ENCODE assay signal across 14 cellular contexts in genomic region chr14:22547948-22548750, GRCh38. TPM values are rescaled to one million over a fixed set of nuclear protein-coding genes. Genes with fewer than 3 reads are reported as not detected.
DNase-seq lines count a peak whose midpoint lies in the region; ATAC-seq, FAIRE-seq and TF ChIP-seq lines count a peak whose summit lies in the region.
"Had no signal": no experiment of that assay in that cellular context is flagged by ENCODE, and none has a peak within 500 bp of the region (broad histone marks: within the 10 kb centered on the region; RNA-seq: fewer than 3 reads in every experiment).

No MANE protein-coding gene starts in this region.

- H3K9me2 ChIP-seq in Karpas-422 (replicated peaks; ENCODE audit: insufficient read depth, low read length), result no peaks in the 10 kb centered on the region
- H3K9me2 ChIP-seq: SK-N-SH had no signal

- no peaks in the 10 kb centered on the region for H3K27me3 ChIP-seq in SJSA1 (replicated peaks)
- no peaks in the 10 kb centered on the region for H3K27me3 ChIP-seq in pancreas
- H3K27me3 ChIP-seq in Karpas-422 (ENCODE audit: low read length), result no peaks in the 10 kb centered on the region
- H3K27me3 ChIP-seq: MG63 had no signal

- H3K9ac ChIP-seq in Karpas-422 (ENCODE audit: low read length), result no peak overlapping the region
- H3K9ac ChIP-seq: SK-N-SH had no signal

- H3K4me1 ChIP-seq in SJSA1 (replicated peaks) (peaks cover 87% of the 10 kb centered on the region), pancreas (peaks cover 0 to 11% (median 7%) of the 10 kb centered on the region in 3 donors), Karpas-422 (ENCODE audit: low read length) (peaks cover 45% of the 10 kb centered on the region)

- H3K4me3 ChIP-seq in SJSA1 (no peak overlapping the region), coronary artery (no peak overlapping the region), pancreas (no peak overlapping the region), Karpas-422 (ENCODE audit: low read length) (no peak overlapping the region)
- H3K4me3 ChIP-seq: cardiac muscle cell, MG63 had no signal

- FAIRE-seq in pancreas (lab: Jason Lieb, UNC), result no peak
- FAIRE-seq: GM12892 had no signal

- H3K36me3 ChIP-seq in SJSA1 (peaks cover 23% of the 10 kb centered on the region), pancreas (no peaks in the 10 kb centered on the region), Karpas-422 (ENCODE audit: insufficient read depth, low read length) (no peaks in the 10 kb centered on the region)
- H3K36me3 ChIP-seq: cardiac muscle cell, MG63 had no signal

- no peak overlapping the region for H3K4me2 ChIP-seq in Karpas-422 (ENCODE audit: low read depth, low read length, poor library complexity, severe bottlenecking)
- H3K4me2 ChIP-seq: SK-N-SH had no signal

- ATAC-seq in pancreas, result peak; percentile 48 to 82 (median 74)
- ATAC-seq: left lobe of liver had no signal

- H2AFZ ChIP-seq in Karpas-422 (ENCODE audit: low read length), result no peak overlapping the region

- H3K79me2 ChIP-seq in Karpas-422 (ENCODE audit: low read length), result no peaks in the 10 kb centered on the region

- 48 to 52% methylated on average over 8 of the region's 8 CpGs for WGBS in pancreas, 2 donors

- no peak for TF ChIP-seq CTCF in coronary artery (IDR thresholded peaks at IDR 0.05)
- TF ChIP-seq CTCF in pancreas (IDR thresholded peaks at IDR 0.05), result no peak

- intact Hi-C loops in pancreas (cut with DNase I), result no loop called here

- no peaks in the 10 kb centered on the region for H3K9me3 ChIP-seq in SJSA1 (replicated peaks)
- no peaks in the 10 kb centered on the region for H3K9me3 ChIP-seq in pancreas
- no peaks in the 10 kb centered on the region for H3K9me3 ChIP-seq in Karpas-422 (ENCODE audit: low read length)
- H3K9me3 ChIP-seq: MG63, SK-N-SH had no signal

- no peaks in the 10 kb centered on the region for H4K20me1 ChIP-seq in Karpas-422 (ENCODE audit: insufficient read depth, low read depth, low read length)

- H3K27ac ChIP-seq in SJSA1, result peak overlapping the region; percentile 90
- peak overlapping the region; percentile 66 to 68 for H3K27ac ChIP-seq in coronary artery
- no peak overlapping the region for H3K27ac ChIP-seq in pancreas
- H3K27ac ChIP-seq in Karpas-422 (ENCODE audit: low read length), result no peak overlapping the region
- H3K27ac ChIP-seq: cardiac muscle cell had no signal

- DNase-seq in DMS 273 (lab: John Stamatoyannopoulos, UW; ENCODE audit: unreplicated experiment), result peak; percentile 75
- DNase-seq in SJSA1 (ENCODE audit: low read depth in 1 of 2, low spot score in 2 of 2), result no peak
- no peak for DNase-seq in coronary artery (ENCODE audit: low spot score)
- no peak for DNase-seq in pancreas
- DNase-seq in COLO829 (ENCODE audit: low spot score), result no peak
- DNase-seq in iPS-NIHi11 (ENCODE audit: low spot score), result no peak
- DNase-seq in NCI-H774 (lab: John Stamatoyannopoulos, UW), result no peak
- DNase-seq in Karpas-422, result no peak
- DNase-seq: NCI-H526, SK-N-SH had no signal

RNA-seq across cellular contexts. Expression of gene DAD1, which starts 40.9 kb away (rescaled TPM):
- total RNA-seq in SJSA1 (2014; rRNA removed; shearing (Covaris generic)), result 282 and 328 TPM in 2 replicates
- total RNA-seq in pancreas, result 100 to 1,000 TPM in 1 of 6 donors, 10 to 100 TPM in 5; 63.3 to 119 (median 85.2) TPM
- polyA plus RNA-seq in pancreas, result 100 to 1,000 TPM in 1 of 2 donors, 10 to 100 TPM in 1; 58.2 to 178 TPM
- 163 and 459 TPM in 2 replicates for total RNA-seq in Karpas-422 (2014; rRNA removed; shearing (Covaris generic); ENCODE audit: low replicate concordance)

RNA-seq across cellular contexts. Expression of gene ABHD4, which starts 50.0 kb away (rescaled TPM):
- 7.1 and 7.3 TPM in 2 replicates for total RNA-seq in SJSA1 (2014; rRNA removed; shearing (Covaris generic))
- 10 to 100 TPM in 3 of 6 donors, 1 to 10 TPM in 3; 7.6 to 25.9 (median 11.8) TPM for total RNA-seq in pancreas
- 10 to 100 TPM in 1 of 2 donors, 1 to 10 TPM in 1; 8.2 to 14.7 TPM for polyA plus RNA-seq in pancreas
- 3.8 and 6.1 TPM in 2 replicates for total RNA-seq in Karpas-422 (2014; rRNA removed; shearing (Covaris generic); ENCODE audit: low replicate concordance)

Comparison
In these comparisons a context has a peak if more than half of its experiments do, and no peak if none do; other contexts are left out.
1. H3K27ac ChIP-seq: peak in SJSA1 (single experiment) and coronary artery (2 of 2); none in pancreas (0 of 4) and Karpas-422 (single experiment).